Comparison of ENCODE assay signal across 25 cellular contexts in genomic region chr5:10469253-10470030, GRCh38.
DNase-seq lines count a peak whose midpoint lies in the region; ATAC-seq and TF ChIP-seq lines count a peak whose summit lies in the region.
"Had no signal": no experiment of that assay in that cellular context is flagged by ENCODE, and none has a peak within 500 bp of the region (broad histone marks: within the 10 kb centered on the region; RNA-seq: fewer than 3 reads in every experiment).

No MANE protein-coding gene starts in this region.

- no peak for TF ChIP-seq CTCF in AG10803 (conservative IDR thresholded peaks at IDR 0.05; ENCODE audit: low read length)

- H3K4me3 ChIP-seq in AG10803 (ENCODE audit: low read length): no peak overlapping the region
- H3K4me3 ChIP-seq: gastrocnemius medialis, PC-9, SJSA1, vagina had no signal

- DNase-seq in AG10803 (ENCODE audit: low read depth) (peak; percentile 98), HS-5 (ENCODE audit: low read depth) (peak; percentile 76), astrocyte of the hippocampus (ENCODE audit: low read depth, low spot score) (peak; percentile 61), iris pigment epithelial cell (ENCODE audit: low read depth) (peak; percentile 42), CD1c-positive myeloid dendritic cell (ENCODE audit: extremely low spot score) (no peak), NOMO-1 treated with dmso at 0.1 percent for 144 hours (lab: John Stamatoyannopoulos, UW; ENCODE audit: unreplicated experiment) (no peak)
- no peak for DNase-seq in activated CD8-positive, alpha-beta memory T cell treated with anti-CD3 and anti-CD28 coated beads for 24 hours
- DNase-seq: ACHN; activated CD4-positive, alpha-beta T cell treated with anti-CD3 and anti-CD28 coated beads, Interleukin-2, amount 50 U/mL, for 1 hour; activated CD8-positive, alpha-beta memory T cell treated with anti-CD3 and anti-CD28 coated beads, Interleukin-2, amount 50 U/mL, for 4 hours; CD8-positive, alpha-beta memory T cell; cortex of kidney; DMS53; gastrocnemius medialis; H9; left colon; naive thymus-derived CD4-positive, alpha-beta T cell; NCI-H1048; NCI-H2081; NCI-H446; PC-9 had no signal

- ATAC-seq in GM19324 (IDR thresholded peaks at IDR 0.05; ENCODE audit: low FRiP score, unreplicated experiment): no peak
- ATAC-seq: gastrocnemius medialis; left colon; naive thymus-derived CD4-positive, alpha-beta T cell; stimulated activated effector memory CD8-positive, alpha-beta T cell treated with anti-CD3 and anti-CD28 coated beads, Interleukin-12 subunit alpha, Interleukin-12 subunit beta, amount 100 ng/mL, for 72 hours had no signal

Comparison
In these comparisons a context has a peak if more than half of its experiments do, and no peak if none do; other contexts are left out.
1. DNase-seq: peak in AG10803 (single experiment), HS-5 (single experiment), astrocyte of the hippocampus (single experiment) and iris pigment epithelial cell (single experiment); none in CD1c-positive myeloid dendritic cell (single experiment), activated CD8-positive, alpha-beta memory T cell treated with anti-CD3 and anti-CD28 coated beads for 24 hours (single experiment) and NOMO-1 treated with dmso at 0.1 percent for 144 hours (single experiment).